1 cellular context compared by ENCODE assay signal in genomic region chr2:196230460-196230859, GRCh38.
TF ChIP-seq lines count a peak whose summit lies in the region.

No MANE protein-coding gene starts in this region.

TF ChIP-seq in IMR-90, 13 proteins besides CTCF, POLR2A, EP300 and RAD21 (continued from another document):
- TF ChIP-seq, protein P1, sequence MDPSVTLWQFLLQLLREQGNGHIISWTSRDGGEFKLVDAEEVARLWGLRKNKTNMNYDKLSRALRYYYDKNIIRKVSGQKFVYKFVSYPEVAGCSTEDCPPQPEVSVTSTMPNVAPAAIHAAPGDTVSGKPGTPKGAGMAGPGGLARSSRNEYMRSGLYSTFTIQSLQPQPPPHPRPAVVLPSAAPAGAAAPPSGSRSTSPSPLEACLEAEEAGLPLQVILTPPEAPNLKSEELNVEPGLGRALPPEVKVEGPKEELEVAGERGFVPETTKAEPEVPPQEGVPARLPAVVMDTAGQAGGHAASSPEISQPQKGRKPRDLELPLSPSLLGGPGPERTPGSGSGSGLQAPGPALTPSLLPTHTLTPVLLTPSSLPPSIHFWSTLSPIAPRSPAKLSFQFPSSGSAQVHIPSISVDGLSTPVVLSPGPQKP (IDR thresholded peaks at IDR 0.05; ENCODE audit: borderline replicate concordance, low read depth, low read length): no peak
